In the genomic region with DNA sequence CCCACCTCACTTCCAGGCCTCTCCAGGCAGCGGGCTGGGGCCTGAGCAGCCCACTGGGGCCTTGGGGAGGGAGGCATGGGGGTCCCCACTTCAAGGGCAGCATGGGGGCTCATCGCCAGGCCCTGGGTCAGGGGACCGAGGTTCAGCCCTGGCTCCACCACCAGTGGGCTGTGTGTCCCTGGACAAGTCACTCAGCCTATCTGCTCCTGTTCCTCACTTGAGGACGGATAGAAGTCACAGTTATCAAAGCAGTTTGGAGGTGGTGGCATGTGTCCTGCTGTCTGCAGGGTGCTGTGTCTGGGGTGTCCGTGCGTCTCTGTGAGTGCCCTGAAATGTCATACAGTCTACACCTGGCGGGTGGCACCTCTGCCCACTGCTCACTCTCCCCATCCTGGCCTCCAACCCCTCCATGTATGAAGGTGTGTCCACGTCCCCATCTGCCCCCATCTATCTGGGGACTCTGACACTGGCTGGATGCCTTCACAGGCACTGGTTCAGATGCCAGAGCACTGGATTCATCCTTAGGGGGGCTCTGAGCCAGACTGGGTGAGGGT, we compare ENCODE assay signal across 2 cellular contexts.
A peak's percentile ranks its signal among the peaks of the same experiment; 100 is the strongest.
TF ChIP-seq lines count a peak whose summit lies in the region.

No MANE protein-coding gene starts in this region.

TF ChIP-seq in WTC11, 78 proteins besides CTCF, POLR2A, EP300 and RAD21:
- TF ChIP-seq E2F4 (CRISPR knock-in tag; IDR thresholded peaks at IDR 0.05; ENCODE audit: borderline replicate concordance, low read depth) = 0 out of 2 replicates have a peak, but pooled peaks have one; percentile 24
- TF ChIP-seq ZNF263 (CRISPR knock-in tag; IDR thresholded peaks at IDR 0.05; ENCODE audit: low read depth) = no peak

TF ChIP-seq in HepG2, 621 proteins besides CTCF, POLR2A, EP300 and RAD21:
- TF ChIP-seq ZMYM3 (CRISPR knock-in tag; IDR thresholded peaks at IDR 0.05) = 0 out of 2 replicates have a peak, but pooled peaks have one; percentile 13
- TF ChIP-seq TBX2 (CRISPR knock-in tag; IDR thresholded peaks at IDR 0.05; ENCODE audit: borderline replicate concordance) = 0 out of 2 replicates have a peak, but pooled peaks have one; percentile 7
- no peak for TF ChIP-seq ZNF12 (CRISPR knock-in tag; IDR thresholded peaks at IDR 0.05)
- no peak for TF ChIP-seq HNRNPH1 (optimal IDR thresholded peaks at IDR 0.05; ENCODE audit: low read depth, low read length)
- no peak for TF ChIP-seq BORCS8-MEF2B (CRISPR knock-in tag; IDR thresholded peaks at IDR 0.05)
- peak; percentile 87 for TF ChIP-seq ZNF768 (CRISPR knock-in tag; IDR thresholded peaks at IDR 0.05)
TF ChIP-seq in HepG2: peak in this region for 3.
